21 cellular contexts compared by ENCODE assay signal in genomic region chr3:154510780-154511179, GRCh38.
DNase-seq lines count a peak whose midpoint lies in the region; ATAC-seq and TF ChIP-seq lines count a peak whose summit lies in the region.
"Had no signal": no experiment of that assay in that cellular context is flagged by ENCODE, and none has a peak within 500 bp of the region (broad histone marks: within the 10 kb centered on the region; RNA-seq: fewer than 3 reads in every experiment).

No MANE protein-coding gene starts in this region.

- H2BK5ac ChIP-seq in mesendoderm (ENCODE audit: low read length), result no peak overlapping the region

- H3K9me3 ChIP-seq in OCI-LY3 (ENCODE audit: insufficient read depth, low read length), result no peaks in the 10 kb centered on the region
- H3K9me3 ChIP-seq: BLaER1 treated with 17β-estradiol and CSF1 and Interleukin-3, amounts not matched to agents 10 nM and 100 nM had no signal

- H3K56ac ChIP-seq in mesendoderm (ENCODE audit: low read length), result no peak overlapping the region

- H3K27me3 ChIP-seq in OCI-LY3 (ENCODE audit: low read depth, low read length), result no peaks in the 10 kb centered on the region
- no peaks in the 10 kb centered on the region for H3K27me3 ChIP-seq in mesendoderm (ENCODE audit: insufficient read depth, low read length, poor library complexity)
- H3K27me3 ChIP-seq: BLaER1 treated with 17β-estradiol and CSF1 and Interleukin-3, amounts not matched to agents 10 nM and 100 nM had no signal

- no peaks in the 10 kb centered on the region for H3K79me1 ChIP-seq in mesendoderm (ENCODE audit: low read length)

- no peak for DNase-seq in mesendoderm
- DNase-seq in T-helper 9 cell, result no peak
- no peak for DNase-seq in stimulated activated CD4-positive, alpha-beta T cell treated with anti-CD3 and anti-CD28 coated beads, Interleukin-15, amount 100 ng/mL, for 24 hours
- no peak for DNase-seq in COLO668 (lab: John Stamatoyannopoulos, UW; ENCODE audit: unreplicated experiment)
- DNase-seq: CD4-positive, alpha-beta memory T cell; DMS153; GOT3; KG1; NCI-H1092 treated with DMSO at 0.1 percent for 48 hours; NCI-H1436 treated with DMSO at 0.1 percent for 48 hours; NCI-H1930; NCI-H2227 treated with DMSO at 0.1 percent for 48 hours; NCI-H510A; NCI-H748 treated with DMSO at 0.1 percent for 48 hours; NK-92 treated with Interleukin-12 subunit alpha and Interleukin-12 subunit beta, amount 100 ng/mL, for 24 hours; Right ventricle myocardium superior; T-helper 2 cell had no signal

- H3K4ac ChIP-seq in mesendoderm (ENCODE audit: low read depth, low read length), result no peak overlapping the region

- no peak overlapping the region for H3K23ac ChIP-seq in mesendoderm (ENCODE audit: low read length)

- no peak overlapping the region for H4K5ac ChIP-seq in mesendoderm (ENCODE audit: low read length)

- H4K20me1 ChIP-seq in OCI-LY3 (ENCODE audit: insufficient read depth, low read length), result no peaks in the 10 kb centered on the region
- H4K20me1 ChIP-seq: BLaER1 treated with 17β-estradiol and CSF1 and Interleukin-3, amounts not matched to agents 10 nM and 100 nM had no signal

- H3K9ac ChIP-seq in OCI-LY3 (ENCODE audit: low read length) (no peak overlapping the region), mesendoderm (ENCODE audit: low read length) (no peak overlapping the region)
- H3K9ac ChIP-seq: BLaER1 treated with 17β-estradiol and CSF1 and Interleukin-3, amounts not matched to agents 10 nM and 100 nM had no signal

- no CpG with 5 or more reads among the region's 2 CpGs for WGBS in mesendoderm (ENCODE audit: extremely low coverage, insufficient coverage, low lambda C conversion rate)

- H3K4me1 ChIP-seq in OCI-LY3 (ENCODE audit: low read length) (peaks cover 9% of the 10 kb centered on the region), mesendoderm (ENCODE audit: control insufficient read depth, low read depth, low read length) (no peaks in the 10 kb centered on the region)
- H3K4me1 ChIP-seq: BLaER1 treated with 17β-estradiol and CSF1 and Interleukin-3, amounts not matched to agents 10 nM and 100 nM had no signal

- H2AK5ac ChIP-seq in mesendoderm (ENCODE audit: low read length), result no peak overlapping the region

- peak overlapping the region; percentile 26; the same call in 1 of the 2 replicates for H2AFZ ChIP-seq in OCI-LY3 (ENCODE audit: low read depth, low read length)

- no peak for TF ChIP-seq CTCF in OCI-LY3 (IDR thresholded peaks at IDR 0.05; ENCODE audit: low read depth, low read length)

- no peak overlapping the region for H3K18ac ChIP-seq in mesendoderm (ENCODE audit: low read length)

- H3K79me2 ChIP-seq in OCI-LY3 (ENCODE audit: low read length) (no peaks in the 10 kb centered on the region), mesendoderm (ENCODE audit: control insufficient read depth, insufficient read depth, low read length) (no peaks in the 10 kb centered on the region)

- ATAC-seq in GM19351 (IDR thresholded peaks at IDR 0.05; ENCODE audit: unreplicated experiment) (peak; percentile 66), HG02885 (IDR thresholded peaks at IDR 0.05; ENCODE audit: poor library complexity, unreplicated experiment) (peak; percentile 62)

- peak overlapping the region; percentile 53 for H3K4me2 ChIP-seq in OCI-LY3 (ENCODE audit: low read length)
- H3K4me2 ChIP-seq in mesendoderm (ENCODE audit: low read length), result no peak overlapping the region
- H3K4me2 ChIP-seq: BLaER1 treated with 17β-estradiol and CSF1 and Interleukin-3, amounts not matched to agents 10 nM and 100 nM had no signal

- 0 out of 2 replicates have a peak overlapping the region, but pooled peaks have one; percentile 13 for H3K4me3 ChIP-seq in OCI-LY3 (ENCODE audit: low read length)
- H3K4me3 ChIP-seq in mesendoderm (ENCODE audit: low read length), result no peak overlapping the region
- H3K4me3 ChIP-seq: BLaER1 treated with 17β-estradiol and CSF1 and Interleukin-3, amounts not matched to agents 10 nM and 100 nM had no signal

- no peak overlapping the region for H2BK15ac ChIP-seq in mesendoderm (replicated peaks; ENCODE audit: low read depth)

- H3K27ac ChIP-seq in OCI-LY3 (ENCODE audit: low read length) (no peak overlapping the region), mesendoderm (ENCODE audit: low read depth, low read length) (no peak overlapping the region)
- H3K27ac ChIP-seq: BLaER1 treated with 17β-estradiol and CSF1 and Interleukin-3, amounts not matched to agents 10 nM and 100 nM had no signal

- H3K36me3 ChIP-seq in OCI-LY3 (replicated peaks; ENCODE audit: low read depth, low read length), result no peaks in the 10 kb centered on the region
- H3K36me3 ChIP-seq in mesendoderm (ENCODE audit: control insufficient read depth, insufficient read depth, low read length), result no peaks in the 10 kb centered on the region
- H3K36me3 ChIP-seq: BLaER1 treated with 17β-estradiol and CSF1 and Interleukin-3, amounts not matched to agents 10 nM and 100 nM had no signal

- no peak overlapping the region for H2BK120ac ChIP-seq in mesendoderm (ENCODE audit: low read depth, low read length)

- H4K8ac ChIP-seq in mesendoderm (ENCODE audit: low read depth, low read length), result peak overlapping the region; percentile 86
